In genomic region chr20:47406849-47407682, GRCh38 we compare ENCODE assay signal across 18 cellular contexts. TPM values are rescaled to one million over a fixed set of nuclear protein-coding genes. Genes with fewer than 3 reads are reported as not detected.
A peak's percentile ranks its signal among the peaks of the same experiment; 100 is the strongest.
DNase-seq lines count a peak whose midpoint lies in the region; TF ChIP-seq lines count a peak whose summit lies in the region.
"Had no signal": no experiment of that assay in that cellular context is flagged by ENCODE, and none has a peak within 500 bp of the region (broad histone marks: within the 10 kb centered on the region; RNA-seq: fewer than 3 reads in every experiment).

No MANE protein-coding gene starts in this region.

- peaks cover 3% of the 10 kb centered on the region for H3K27me3 Mint-ChIP-seq in neural progenitor cell (ENCODE audit: insufficient read depth, low read depth)
- H3K27me3 Mint-ChIP-seq: CD4-positive, alpha-beta memory T cell had no signal

- no peaks in the 10 kb centered on the region for H3K9me3 ChIP-seq in DOHH2 (ENCODE audit: control insufficient read depth, insufficient read depth, low read length)
- H3K9me3 ChIP-seq in OCI-LY1 (ENCODE audit: low read length) = no peaks in the 10 kb centered on the region
- no peaks in the 10 kb centered on the region for H3K9me3 ChIP-seq in neural progenitor cell (ENCODE audit: low read depth)
- H3K9me3 ChIP-seq: A549, SJCRH30 had no signal

- H3K4me1 ChIP-seq in DOHH2 (ENCODE audit: control insufficient read depth, low read length) = peaks cover 66% of the 10 kb centered on the region
- peaks cover 70% of the 10 kb centered on the region for H3K4me1 ChIP-seq in OCI-LY1 (ENCODE audit: insufficient read depth, low read length, severe bottlenecking)
- no peaks in the 10 kb centered on the region for H3K4me1 ChIP-seq in neural progenitor cell
- H3K4me1 ChIP-seq: SJCRH30 had no signal

- H3F3A ChIP-seq in DOHH2 (ENCODE audit: control insufficient read depth, insufficient read depth) (peaks cover 53% of the 10 kb centered on the region), OCI-LY1 (ENCODE audit: insufficient read depth, low read length) (no peaks in the 10 kb centered on the region), neural progenitor cell (ENCODE audit: low read depth) (no peaks in the 10 kb centered on the region)

- H3K36me3 Mint-ChIP-seq in neural progenitor cell = no peaks in the 10 kb centered on the region
- H3K36me3 Mint-ChIP-seq: CD4-positive, alpha-beta memory T cell had no signal

- peaks cover 98% of the 10 kb centered on the region for H3K79me2 ChIP-seq in DOHH2 (ENCODE audit: control insufficient read depth, low read length)
- H3K79me2 ChIP-seq in OCI-LY1 (ENCODE audit: insufficient read depth, low read length) = peaks cover 47% of the 10 kb centered on the region
- no peaks in the 10 kb centered on the region for H3K79me2 ChIP-seq in neural progenitor cell (ENCODE audit: low read depth)

- H3K27ac ChIP-seq in DOHH2 (ENCODE audit: low read depth, low read length) (peak overlapping the region; percentile 100), OCI-LY1 (ENCODE audit: low read depth, low read length, poor library complexity, severe bottlenecking) (peak overlapping the region; percentile 100), neural progenitor cell (no peak overlapping the region)
- H3K27ac ChIP-seq: SJCRH30 had no signal

- H3K27ac Mint-ChIP-seq in neural progenitor cell = peak overlapping the region; percentile 50

- no peaks in the 10 kb centered on the region for H4K20me1 ChIP-seq in DOHH2 (ENCODE audit: control insufficient read depth, insufficient read depth, low read depth, low read length)
- no peaks in the 10 kb centered on the region for H4K20me1 ChIP-seq in OCI-LY1 (ENCODE audit: insufficient read depth, low read length)
- H4K20me1 ChIP-seq in neural progenitor cell (ENCODE audit: low read depth) = no peaks in the 10 kb centered on the region

- H3K9me2 ChIP-seq in DOHH2 (replicated peaks; ENCODE audit: control insufficient read depth, low read length) = no peaks in the 10 kb centered on the region
- no peaks in the 10 kb centered on the region for H3K9me2 ChIP-seq in OCI-LY1 (ENCODE audit: low read depth, low read length)

- DNase-seq in choroid plexus epithelial cell (ENCODE audit: low read depth) (peak; percentile 23), neural progenitor cell (ENCODE audit: low spot score) (no peak), occipital lobe (lab: John Stamatoyannopoulos, UW) (no peak), nucleus accumbens (lab: John Stamatoyannopoulos, UW) (no peak), AML-193 (lab: John Stamatoyannopoulos, UW) (no peak), glomerular visceral epithelial cell (ENCODE audit: extremely low spot score) (no peak)
- DNase-seq: CD4-positive, alpha-beta memory T cell; DMS79; GDM1; NCI-H1417; NCI-H2029; NCI-H510A; NCI-H82; RPMI8226; SJCRH30 had no signal

- peak overlapping the region; percentile 97 for H3K4me2 ChIP-seq in DOHH2 (ENCODE audit: low read length)
- H3K4me2 ChIP-seq in OCI-LY1 (ENCODE audit: low read length) = peak overlapping the region; percentile 68
- no peak overlapping the region for H3K4me2 ChIP-seq in neural progenitor cell
- H3K4me2 ChIP-seq: A549 had no signal

- H3K27me3 ChIP-seq in DOHH2 (ENCODE audit: control insufficient read depth, low read length) (no peaks in the 10 kb centered on the region), OCI-LY1 (ENCODE audit: insufficient read depth, low read length) (no peaks in the 10 kb centered on the region), neural progenitor cell (no peaks in the 10 kb centered on the region)
- H3K27me3 ChIP-seq: SJCRH30 had no signal

- H3K9ac ChIP-seq in OCI-LY1 (ENCODE audit: low read length) (peak overlapping the region; percentile 45; the same call in 1 of the 2 replicates), neural progenitor cell (no peak overlapping the region)

- H3K9me3 Mint-ChIP-seq in neural progenitor cell = no peaks in the 10 kb centered on the region
- H3K9me3 Mint-ChIP-seq: CD4-positive, alpha-beta memory T cell had no signal

- H3K4me3 ChIP-seq in DOHH2 (ENCODE audit: low read length) = peak overlapping the region; percentile 94
- H3K4me3 ChIP-seq in OCI-LY1 (ENCODE audit: low read depth, low read length, poor library complexity, severe bottlenecking) = peak overlapping the region; percentile 77
- H3K4me3 ChIP-seq in choroid plexus epithelial cell (ENCODE audit: low read depth, low read length) = no peak overlapping the region
- H3K4me3 ChIP-seq in neural progenitor cell = no peak overlapping the region
- H3K4me3 ChIP-seq: A549, SJCRH30 had no signal

- no peaks in the 10 kb centered on the region for H3K4me1 Mint-ChIP-seq in neural progenitor cell
- H3K4me1 Mint-ChIP-seq: CD4-positive, alpha-beta memory T cell had no signal

- peaks cover 86% of the 10 kb centered on the region for H3K36me3 ChIP-seq in DOHH2 (ENCODE audit: control insufficient read depth, low read length)
- H3K36me3 ChIP-seq in OCI-LY1 (ENCODE audit: insufficient read depth, low read length) = peaks cover 82% of the 10 kb centered on the region
- H3K36me3 ChIP-seq in neural progenitor cell = no peaks in the 10 kb centered on the region
- H3K36me3 ChIP-seq: SJCRH30 had no signal

- H3K4me3 Mint-ChIP-seq in neural progenitor cell = no peak overlapping the region
- H3K4me3 Mint-ChIP-seq: CD4-positive, alpha-beta memory T cell had no signal

- TF ChIP-seq CTCF in DOHH2 (IDR thresholded peaks at IDR 0.05; ENCODE audit: low read depth, low read length, poor library complexity, severe bottlenecking) (no peak), OCI-LY1 (IDR thresholded peaks at IDR 0.05; ENCODE audit: low read length) (no peak), choroid plexus epithelial cell (conservative IDR thresholded peaks at IDR 0.05; ENCODE audit: low read depth, low read length) (no peak), neural progenitor cell (IDR thresholded peaks at IDR 0.05) (no peak)

- H2AFZ ChIP-seq in OCI-LY1 (ENCODE audit: low read length) (no peak overlapping the region), neural progenitor cell (replicated peaks) (no peak overlapping the region)

RNA-seq across cellular contexts. Expression of gene ZMYND8, which starts 50.6 kb away (rescaled TPM):
- total RNA-seq in neural progenitor cell (ENCODE audit: low replicate concordance) = 59.0 and 59.4 TPM in 2 replicates
- total RNA-seq in occipital lobe = 58.6 TPM

Comparison
In these comparisons a context has a peak if more than half of its experiments do, and no peak if none do; other contexts are left out.
1. H3K4me3 ChIP-seq: peak in DOHH2 (single experiment) and OCI-LY1 (single experiment); none in choroid plexus epithelial cell (single experiment) and neural progenitor cell (single experiment).